Comparison of ENCODE assay signal across 29 cellular contexts in the genomic region with DNA sequence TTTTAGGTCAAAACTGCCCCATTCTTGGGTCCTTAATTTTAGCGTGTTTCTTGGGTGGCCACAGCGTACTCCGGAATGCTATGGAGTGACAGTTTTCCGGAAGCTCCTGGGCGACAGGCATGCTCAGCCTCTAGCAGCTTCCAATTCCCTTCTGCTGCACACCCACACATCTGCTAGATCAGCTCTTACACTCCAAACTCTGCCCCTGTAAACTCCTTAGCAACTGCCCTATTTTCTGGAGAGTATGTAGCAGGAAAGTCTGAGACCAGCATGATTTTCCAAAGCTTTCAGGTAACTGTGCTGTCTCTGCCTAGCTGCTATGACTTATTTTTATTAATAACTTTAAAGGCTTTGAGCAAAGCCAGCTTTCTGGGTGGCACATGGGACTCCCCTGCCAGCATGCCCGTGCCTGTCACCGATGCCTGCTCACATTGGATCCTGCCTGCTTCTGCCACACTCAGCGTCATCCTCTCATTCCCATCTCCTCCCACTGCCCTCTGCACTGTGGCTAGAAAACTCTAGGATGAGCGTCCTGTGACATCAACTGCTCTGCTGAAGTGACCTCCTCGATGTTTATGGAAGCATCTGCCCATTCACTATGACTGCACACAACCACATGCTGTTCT. TPM values are rescaled to one million over a fixed set of nuclear protein-coding genes. Genes with fewer than 3 reads are reported as not detected.
A peak's percentile ranks its signal among the peaks of the same experiment; 100 is the strongest.
DNase-seq lines count a peak whose midpoint lies in the region; ATAC-seq and TF ChIP-seq lines count a peak whose summit lies in the region.
"Had no signal": no experiment of that assay in that cellular context is flagged by ENCODE, and none has a peak within 500 bp of the region (broad histone marks: within the 10 kb centered on the region; RNA-seq: fewer than 3 reads in every experiment).

No MANE protein-coding gene starts in this region.

- H3K18ac ChIP-seq in neuronal stem cell (ENCODE audit: low read length): no peak overlapping the region

- H3K27ac ChIP-seq in neuronal stem cell (replicated peaks; ENCODE audit: low read length): no peak overlapping the region
- H3K27ac ChIP-seq: cardiac muscle cell, gastrocnemius medialis, parathyroid adenoma, tibial artery had no signal

- H3K4me2 ChIP-seq in neuronal stem cell (ENCODE audit: insufficient read depth, low read length, poor library complexity, severe bottlenecking): no peak overlapping the region

- H4K91ac ChIP-seq in neuronal stem cell (ENCODE audit: low read depth, low read length, poor library complexity): no peak overlapping the region

- H3K4me1 Mint-ChIP-seq in natural killer cell treated with Interleukin-12 subunit alpha and Interleukin-12 subunit beta and Interleukin-15 and Interleukin-18, amount 100 ng/mL, for 72 hours (ENCODE audit: low read depth in 2 of 2): peaks cover 0 to 10% of the 10 kb centered on the region in 2 donors
- H3K4me1 Mint-ChIP-seq in natural killer cell (peaks cover 10 to 12% of the 10 kb centered on the region in 2 donors), endothelial cell (ENCODE audit: unreplicated experiment) (peaks cover 9% of the 10 kb centered on the region)
- H3K4me1 Mint-ChIP-seq: activated naive CD4-positive, alpha-beta T cell treated with anti-CD3 and anti-CD28 coated beads, Interleukin-2, amount 50 U/mL, for 24 hours; endodermal cell had no signal

- no peaks in the 10 kb centered on the region for H3K9me3 Mint-ChIP-seq in natural killer cell treated with Interleukin-12 subunit alpha and Interleukin-12 subunit beta and Interleukin-15 and Interleukin-18, amount 100 ng/mL, for 72 hours
- H3K9me3 Mint-ChIP-seq in natural killer cell (no peaks in the 10 kb centered on the region), endothelial cell (ENCODE audit: unreplicated experiment) (no peaks in the 10 kb centered on the region)
- H3K9me3 Mint-ChIP-seq: activated naive CD4-positive, alpha-beta T cell treated with anti-CD3 and anti-CD28 coated beads, Interleukin-2, amount 50 U/mL, for 24 hours; activated T-helper 2 cell treated with anti-CD3 and anti-CD28 coated beads, Interferon-gamma antibody, Interleukin-2, Interleukin-4, amounts not matched to agents 10 μg/mL and 5 μg/mL and 100 μg/mL, durations not matched to agents 14 hours and 24 hours and 36 hours; CD8-positive, alpha-beta T cell; endodermal cell; immature natural killer cell; nephron; T-cell had no signal

- H2BK15ac ChIP-seq in neuronal stem cell (ENCODE audit: low read length): no peak overlapping the region

- no peaks in the 10 kb centered on the region for H3K4me1 ChIP-seq in neuronal stem cell (ENCODE audit: control insufficient read depth in 2 of 2, insufficient read depth in 1 of 2, low read depth in 1 of 2, low read length in 2 of 2)
- H3K4me1 ChIP-seq: parathyroid adenoma, tibial artery had no signal

- ATAC-seq in natural killer cell treated with Interleukin-12 subunit alpha and Interleukin-12 subunit beta and Interleukin-15 and Interleukin-18, amount 100 ng/mL, for 72 hours: no peak
- ATAC-seq in natural killer cell (no peak), HG02938 (IDR thresholded peaks at IDR 0.05; ENCODE audit: unreplicated experiment) (no peak), GM19035 (IDR thresholded peaks at IDR 0.05; ENCODE audit: unreplicated experiment) (no peak)
- ATAC-seq: activated CD4-positive, CD25-positive, alpha-beta regulatory T cell treated with anti-CD3 and anti-CD28 coated beads, Interleukin-2, amount 50 U/mL, for 24 hours; CD8-positive, alpha-beta T cell; gastrocnemius medialis; T-cell had no signal

- peak overlapping the region in 1 of 2 donors; percentile 42 for H3K4me3 ChIP-seq in neuronal stem cell (ENCODE audit: low read length in 2 of 2)
- H3K4me3 ChIP-seq: cardiac muscle cell, gastrocnemius medialis, tibial artery had no signal

- peak overlapping the region in 1 of 2 donors; percentile 62 for H3K27ac Mint-ChIP-seq in natural killer cell treated with Interleukin-12 subunit alpha and Interleukin-12 subunit beta and Interleukin-15 and Interleukin-18, amount 100 ng/mL, for 72 hours
- H3K27ac Mint-ChIP-seq in natural killer cell (peak overlapping the region in 1 of 2 donors; percentile 25), endothelial cell (ENCODE audit: unreplicated experiment) (peak overlapping the region; percentile 13)
- H3K27ac Mint-ChIP-seq: activated naive CD4-positive, alpha-beta T cell treated with anti-CD3 and anti-CD28 coated beads, Interleukin-2, amount 50 U/mL, for 24 hours; activated T-helper 2 cell treated with anti-CD3 and anti-CD28 coated beads, Interferon-gamma antibody, Interleukin-2, Interleukin-4, amounts not matched to agents 10 μg/mL and 5 μg/mL and 100 μg/mL, durations not matched to agents 14 hours and 24 hours and 36 hours; CD8-positive, alpha-beta T cell; endodermal cell; nephron; T-cell had no signal

- no peak overlapping the region for H3K4me3 Mint-ChIP-seq in natural killer cell treated with Interleukin-12 subunit alpha and Interleukin-12 subunit beta and Interleukin-15 and Interleukin-18, amount 100 ng/mL, for 72 hours
- H3K4me3 Mint-ChIP-seq in natural killer cell: no peak overlapping the region
- peak overlapping the region; percentile 44 for H3K4me3 Mint-ChIP-seq in endothelial cell (ENCODE audit: unreplicated experiment)
- H3K4me3 Mint-ChIP-seq: activated naive CD4-positive, alpha-beta T cell treated with anti-CD3 and anti-CD28 coated beads, Interleukin-2, amount 50 U/mL, for 24 hours; CD8-positive, alpha-beta T cell; endodermal cell; immature natural killer cell; nephron; T-cell had no signal

- H3K36me3 Mint-ChIP-seq in natural killer cell treated with Interleukin-12 subunit alpha and Interleukin-12 subunit beta and Interleukin-15 and Interleukin-18, amount 100 ng/mL, for 72 hours: no peaks in the 10 kb centered on the region
- no peaks in the 10 kb centered on the region for H3K36me3 Mint-ChIP-seq in natural killer cell
- H3K36me3 Mint-ChIP-seq in endothelial cell (ENCODE audit: low read depth, unreplicated experiment): peaks cover 18% of the 10 kb centered on the region

- no CpG with 5 or more reads among the region's 10 CpGs for WGBS in neuronal stem cell (ENCODE audit: extremely low coverage in 2 of 2, insufficient read length in 2 of 2, insufficient replicate concordance in 1 of 2), 2 donors

- peak overlapping the region; percentile 23 for H3K23ac ChIP-seq in neuronal stem cell (ENCODE audit: low read depth, low read length, poor library complexity)

- H2AK5ac ChIP-seq in neuronal stem cell (ENCODE audit: low read depth, low read length): no peak overlapping the region

- H2BK120ac ChIP-seq in neuronal stem cell (ENCODE audit: low read depth, low read length): no peak overlapping the region

- H3K9ac ChIP-seq in neuronal stem cell (ENCODE audit: low read depth, low read length, poor library complexity): peak overlapping the region; percentile 5
- H3K9ac ChIP-seq: parathyroid adenoma had no signal

- no peak overlapping the region for H2AFZ ChIP-seq in neuronal stem cell (ENCODE audit: low read length)
- H2AFZ ChIP-seq: parathyroid adenoma had no signal

- H3K9me3 ChIP-seq in neuronal stem cell (replicated peaks in 1 of 2; ENCODE audit: control insufficient read depth in 2 of 2, insufficient read depth in 1 of 2, low read depth in 1 of 2, low read length in 2 of 2): no peaks in the 10 kb centered on the region
- H3K9me3 ChIP-seq: gastrocnemius medialis, tibial artery had no signal

- H3K14ac ChIP-seq in neuronal stem cell (ENCODE audit: low read length): no peak overlapping the region

- no peak overlapping the region for H3K4ac ChIP-seq in neuronal stem cell (ENCODE audit: low read length)

- TF ChIP-seq CTCF in natural killer cell (IDR thresholded peaks at IDR 0.05) (no peak), endothelial cell (IDR thresholded peaks at IDR 0.05; ENCODE audit: unreplicated experiment) (no peak)

- no peaks in the 10 kb centered on the region for H3K27me3 ChIP-seq in neuronal stem cell (ENCODE audit: control insufficient read depth in 3 of 3, insufficient read depth in 3 of 3, low read depth in 1 of 3, low read length in 3 of 3)
- H3K27me3 ChIP-seq: cardiac muscle cell, gastrocnemius medialis, tibial artery had no signal

- DNase-seq in natural killer cell treated with Interleukin-12 subunit alpha and Interleukin-12 subunit beta and Interleukin-15 and Interleukin-18, amount 100 ng/mL, for 72 hours (ENCODE audit: low spot score): peak; percentile 48
- DNase-seq in natural killer cell (no peak), endothelial cell (ENCODE audit: low spot score) (no peak), neuronal stem cell (ENCODE audit: low spot score) (no peak), A172 (ENCODE audit: low spot score) (no peak), activated T-cell treated with anti-CD3 and anti-CD28 coated beads for 4 hours (no peak)
- DNase-seq: activated CD4-positive, alpha-beta T cell treated with anti-CD3 and anti-CD28 coated beads, Interleukin-2, amount 50 U/mL, for 48 hours; CD8-positive, alpha-beta T cell; cortex of kidney; endodermal cell; GOT3; immature natural killer cell; NCI-H1105 treated with DMSO at 0.1 percent for 48 hours; NCI-H2081; NCI-H345; NCI-H748 treated with DMSO at 0.1 percent for 48 hours; stimulated activated CD4-positive, alpha-beta T cell treated with anti-CD3 and anti-CD28 coated beads, Interleukin-4, amount 100 ng/mL, for 4 hours; stimulated activated naive CD4-positive, alpha-beta T cell treated with Interleukin-2 at 50 U/mL for 16 hours had no signal

- no peaks in the 10 kb centered on the region for H3K27me3 Mint-ChIP-seq in natural killer cell treated with Interleukin-12 subunit alpha and Interleukin-12 subunit beta and Interleukin-15 and Interleukin-18, amount 100 ng/mL, for 72 hours
- no peaks in the 10 kb centered on the region for H3K27me3 Mint-ChIP-seq in natural killer cell (ENCODE audit: low read depth in 2 of 2)
- peaks cover 11% of the 10 kb centered on the region for H3K27me3 Mint-ChIP-seq in endothelial cell (ENCODE audit: unreplicated experiment)
- H3K27me3 Mint-ChIP-seq: activated naive CD4-positive, alpha-beta T cell treated with anti-CD3 and anti-CD28 coated beads, Interleukin-2, amount 50 U/mL, for 24 hours; T-cell had no signal

- intact Hi-C loops in natural killer cell (cut with micrococcal nuclease): no loop called here

- H2BK5ac ChIP-seq in neuronal stem cell (ENCODE audit: low read length): no peak overlapping the region

- peaks cover 26% of the 10 kb centered on the region for H3K79me1 ChIP-seq in neuronal stem cell (ENCODE audit: low read depth, low read length)

- peaks cover 25 to 60% of the 10 kb centered on the region in 2 donors for H3K36me3 ChIP-seq in neuronal stem cell (replicated peaks in 1 of 2; ENCODE audit: control insufficient read depth in 2 of 2, insufficient read depth in 2 of 2, low read length in 2 of 2)

- no peak overlapping the region for H4K8ac ChIP-seq in neuronal stem cell (ENCODE audit: low read depth, low read length)

- no peak overlapping the region for H2BK12ac ChIP-seq in neuronal stem cell (ENCODE audit: low read length)

RNA-seq across cellular contexts. Expression of a gene that starts 17.3 kb away (rescaled TPM):
- 10 to 100 TPM; 53.2 to 56.4 TPM for total RNA-seq in natural killer cell treated with Interleukin-12 subunit alpha and Interleukin-12 subunit beta and Interleukin-15 and Interleukin-18, amount 100 ng/mL, for 72 hours
- total RNA-seq in natural killer cell: 10 to 100 TPM; 49.3 to 61.8 (median 54.8) TPM
- total RNA-seq in endothelial cell (ENCODE audit: unreplicated experiment): 65.3 TPM
- polyA plus RNA-seq in neuronal stem cell (2013, experiment 1 of 2): 16.5 TPM
- 15.3 TPM for polyA plus RNA-seq in neuronal stem cell (2013, experiment 2 of 2)
- total RNA-seq in A172 (2014; rRNA removed; shearing (Covaris generic)): 24.4 and 26.6 TPM in 2 replicates
